In genomic region chr12:62701492-62701891, GRCh38 we compare ENCODE assay signal across 17 cellular contexts.
A peak's percentile ranks its signal among the peaks of the same experiment; 100 is the strongest.
DNase-seq lines count a peak whose midpoint lies in the region; ATAC-seq, FAIRE-seq and TF ChIP-seq lines count a peak whose summit lies in the region.
"Had no signal": no experiment of that assay in that cellular context is flagged by ENCODE, and none has a peak within 500 bp of the region (broad histone marks: within the 10 kb centered on the region; RNA-seq: fewer than 3 reads in every experiment).

No MANE protein-coding gene starts in this region.

- peak overlapping the region in 1 of 2 experiments; percentile 83 for H2BK12ac ChIP-seq in mesenchymal stem cell (ENCODE audit: low read length in 2 of 2)

- H3K9me2 ChIP-seq in hepatocyte (replicated peaks; ENCODE audit: insufficient read depth), result no peaks in the 10 kb centered on the region

- H4K20me1 ChIP-seq in hepatocyte (ENCODE audit: insufficient read depth, poor library complexity, severe bottlenecking), result no peaks in the 10 kb centered on the region
- H4K20me1 ChIP-seq: BLaER1 treated with 17β-estradiol and CSF1 and Interleukin-3, amounts not matched to agents 10 nM and 100 nM had no signal

- no peaks in the 10 kb centered on the region for H3K79me1 ChIP-seq in mesenchymal stem cell (replicated peaks; ENCODE audit: low read length, poor library complexity, severe bottlenecking)

- H3K4me2 ChIP-seq in A549 (no peak overlapping the region), mesenchymal stem cell (ENCODE audit: low read length, poor library complexity, severe bottlenecking) (no peak overlapping the region), hepatocyte (no peak overlapping the region)
- H3K4me2 ChIP-seq: PC-9 had no signal

- H3K27me3 ChIP-seq in ACC112 (ENCODE audit: insufficient read depth, low read length) (no peaks in the 10 kb centered on the region), mesenchymal stem cell (ENCODE audit: control insufficient read depth in 1 of 2, insufficient read depth in 1 of 2, low read length in 2 of 2) (no peaks in the 10 kb centered on the region), hepatocyte (no peaks in the 10 kb centered on the region), left lung (no peaks in the 10 kb centered on the region)
- H3K27me3 ChIP-seq: BLaER1 treated with 17β-estradiol and CSF1 and Interleukin-3, amounts not matched to agents 10 nM and 100 nM had no signal

- H4K91ac ChIP-seq in mesenchymal stem cell (ENCODE audit: low read length), result no peak overlapping the region

- no peak overlapping the region for H3K23ac ChIP-seq in mesenchymal stem cell (ENCODE audit: low read length in 2 of 2)

- no peak overlapping the region for H3K4me3 ChIP-seq in A549
- H3K4me3 ChIP-seq in ACC112 (ENCODE audit: low read depth, low read length), result no peak overlapping the region
- no peak overlapping the region for H3K4me3 ChIP-seq in mesenchymal stem cell (ENCODE audit: insufficient read depth in 1 of 2, low read depth in 1 of 2, low read length in 2 of 2)
- H3K4me3 ChIP-seq in hepatocyte, result no peak overlapping the region
- H3K4me3 ChIP-seq in left lung, result no peak overlapping the region
- H3K4me3 ChIP-seq: BLaER1 treated with 17β-estradiol and CSF1 and Interleukin-3, amounts not matched to agents 10 nM and 100 nM; PC-9 had no signal

- no peak overlapping the region for H2BK120ac ChIP-seq in mesenchymal stem cell (ENCODE audit: low read depth, low read length)

- H2AK5ac ChIP-seq in mesenchymal stem cell (ENCODE audit: low read length, severe bottlenecking), result no peak overlapping the region

- no peak for TF ChIP-seq RAD21 in A549 (conservative IDR thresholded peaks at IDR 0.05 in 1 of 2, IDR thresholded peaks at IDR 0.05 in 1 of 2)

- H2AFZ ChIP-seq in ACC112 (ENCODE audit: low read length, unreplicated experiment), result no peak overlapping the region
- no peak overlapping the region for H2AFZ ChIP-seq in mesenchymal stem cell (ENCODE audit: low read depth, low read length)
- no peak overlapping the region for H2AFZ ChIP-seq in hepatocyte

- ATAC-seq in A549, result no peak
- ATAC-seq in GM19397 (IDR thresholded peaks at IDR 0.05; ENCODE audit: unreplicated experiment), result no peak
- ATAC-seq in left lung, result no peak
- ATAC-seq: CD8-positive, alpha-beta T cell had no signal

- TF ChIP-seq CTCF in A549 (IDR thresholded peaks at IDR 0.05) (no peak), VCaP (conservative IDR thresholded peaks at IDR 0.05) (no peak), hepatocyte (IDR thresholded peaks at IDR 0.05; ENCODE audit: poor library complexity) (no peak), left lung (IDR thresholded peaks at IDR 0.05) (no peak)

- POLR2A ChIA-PET in A549 (lab: Yijun Ruan, JAX), result no interaction called here

- CTCF ChIA-PET in A549 (lab: Yijun Ruan, JAX), result interaction anchor here (0.8 to 1.2 kb wide), 4 partner anchors 12 to 120 kb away, joined by 3 to 5 read pairs (median 3); no protein-coding TSS in a partner anchor

- no peak overlapping the region for H3K14ac ChIP-seq in mesenchymal stem cell (ENCODE audit: low read length in 2 of 2)

- H4K8ac ChIP-seq in mesenchymal stem cell (ENCODE audit: low read length), result no peak overlapping the region

- no peak overlapping the region for H2BK5ac ChIP-seq in mesenchymal stem cell (ENCODE audit: low read depth, low read length, poor library complexity, severe bottlenecking)

- no peak for FAIRE-seq in A549 (lab: Jason Lieb, UNC)
- FAIRE-seq: GM18507 had no signal

- DNase-seq in A549 (ENCODE audit: low read depth in 1 of 2, low spot score in 1 of 2) (no peak), mesenchymal stem cell (no peak), hepatocyte (ENCODE audit: low spot score) (no peak), left lung (no peak)
- DNase-seq: CD8-positive, alpha-beta T cell; GDM1; Karpas-422; NCI-H1105 treated with DMSO at 0.1 percent for 48 hours; NCI-H446 treated with DMSO at 0.1 percent for 48 hours; PC-9; SHP77 treated with DMSO at 0.1 percent for 48 hours had no signal

- H3K27ac ChIP-seq in A549, result peak overlapping the region; percentile 71 to 90; a peak in 5 of 6 replicates
- peak overlapping the region; percentile 97 for H3K27ac ChIP-seq in ACC112 (ENCODE audit: low read depth, low read length)
- H3K27ac ChIP-seq in VCaP, result peak overlapping the region; percentile 34
- H3K27ac ChIP-seq in mesenchymal stem cell (ENCODE audit: low read length, poor library complexity, severe bottlenecking), result no peak overlapping the region
- no peak overlapping the region for H3K27ac ChIP-seq in hepatocyte
- H3K27ac ChIP-seq in left lung, result peak overlapping the region in 1 of 2 donors; percentile 68
- H3K27ac ChIP-seq: RWPE1 had no signal

- TF ChIP-seq EP300 in A549 (IDR thresholded peaks at IDR 0.05), result no peak

- H3K79me2 ChIP-seq in ACC112 (ENCODE audit: control insufficient read depth, insufficient read depth, low read length, unreplicated experiment) (no peaks in the 10 kb centered on the region), hepatocyte (no peaks in the 10 kb centered on the region)

- H3K4me1 ChIP-seq in A549, result peaks cover 49% of the 10 kb centered on the region
- peaks cover 75% of the 10 kb centered on the region for H3K4me1 ChIP-seq in ACC112 (ENCODE audit: control insufficient read depth, insufficient read depth, low read length, unreplicated experiment)
- peaks cover 13% of the 10 kb centered on the region for H3K4me1 ChIP-seq in mesenchymal stem cell (ENCODE audit: control insufficient read depth, insufficient read depth, low read depth, low read length)
- H3K4me1 ChIP-seq in hepatocyte (ENCODE audit: insufficient read depth), result peaks cover 13% of the 10 kb centered on the region
- peaks cover 10 to 33% of the 10 kb centered on the region in 2 donors for H3K4me1 ChIP-seq in left lung

- WGBS in A549 (ENCODE audit: missing lambda C conversion rate), result 86% methylated on average over 5 of the region's 5 CpGs
- 67% methylated on average over 5 of the region's 5 CpGs for WGBS in mesenchymal stem cell
- 80% methylated on average over 5 of the region's 5 CpGs for WGBS in hepatocyte (ENCODE audit: low lambda C conversion rate, missing lambda C conversion rate)

- TF ChIP-seq POLR2A in A549 (IDR thresholded peaks at IDR 0.05; ENCODE audit: low read length), result no peak

- no peaks in the 10 kb centered on the region for H3K9me3 ChIP-seq in A549
- H3K9me3 ChIP-seq in mesenchymal stem cell (ENCODE audit: control insufficient read depth, low read length), result no peaks in the 10 kb centered on the region
- no peaks in the 10 kb centered on the region for H3K9me3 ChIP-seq in hepatocyte (ENCODE audit: low read depth)
- H3K9me3 ChIP-seq in left lung, result no peaks in the 10 kb centered on the region

- intact Hi-C loops in left lung (cut with DNase I), result no loop called here

- no peak overlapping the region for H3K9ac ChIP-seq in mesenchymal stem cell (ENCODE audit: low read length)
- H3K9ac ChIP-seq: BLaER1 treated with 17β-estradiol and CSF1 and Interleukin-3, amounts not matched to agents 10 nM and 100 nM had no signal

- H3K4ac ChIP-seq in mesenchymal stem cell (ENCODE audit: low read depth in 1 of 2, low read length in 2 of 2), result peak overlapping the region in 1 of 2 experiments; percentile 91

- peak overlapping the region; percentile 14 to 37 for H3K18ac ChIP-seq in mesenchymal stem cell (ENCODE audit: low read depth in 1 of 2, low read length in 2 of 2)

- H3K36me3 ChIP-seq in ACC112 (ENCODE audit: insufficient read depth, low read length), result no peaks in the 10 kb centered on the region
- no peaks in the 10 kb centered on the region for H3K36me3 ChIP-seq in mesenchymal stem cell (ENCODE audit: control insufficient read depth in 1 of 2, insufficient read depth in 2 of 2, low read depth in 1 of 2, low read length in 2 of 2)
- no peaks in the 10 kb centered on the region for H3K36me3 ChIP-seq in hepatocyte (replicated peaks; ENCODE audit: insufficient read depth, low read depth)
- H3K36me3 ChIP-seq in left lung, result no peaks in the 10 kb centered on the region
- H3K36me3 ChIP-seq: BLaER1 treated with 17β-estradiol and CSF1 and Interleukin-3, amounts not matched to agents 10 nM and 100 nM had no signal

- H2BK15ac ChIP-seq in mesenchymal stem cell (ENCODE audit: low read depth, poor library complexity, severe bottlenecking), result no peak overlapping the region

TF ChIP-seq in A549, 52 proteins besides CTCF, POLR2A, EP300 and RAD21:
- TF ChIP-seq FOXS1 (CRISPR knock-in tag; IDR thresholded peaks at IDR 0.05) (no peak), TFCP2L1 (CRISPR knock-in tag; IDR thresholded peaks at IDR 0.05) (no peak), PHF8 (IDR thresholded peaks at IDR 0.05; ENCODE audit: borderline replicate concordance, low read depth) (no peak), BCL3 (IDR thresholded peaks at IDR 0.05) (0 out of 3 replicates have a peak, but pooled peaks have one; percentile 12), SREBF2 (IDR thresholded peaks at IDR 0.05) (no peak), ZFP36 (IDR thresholded peaks at IDR 0.05; ENCODE audit: borderline replicate concordance, partially characterized antibody) (no peak), MAZ (IDR thresholded peaks at IDR 0.05; ENCODE audit: borderline replicate concordance, low read depth, low read length) (no peak), HDAC2 (IDR thresholded peaks at IDR 0.05) (no peak)

Comparison
In these comparisons a context has a peak if more than half of its experiments do, and no peak if none do; other contexts are left out.
1. H3K27ac ChIP-seq: peak in A549 (2 of 2), ACC112 (single experiment) and VCaP (single experiment); none in mesenchymal stem cell (single experiment) and hepatocyte (single experiment).